Comparison of ENCODE assay signal across 8 cellular contexts in the genomic region with DNA sequence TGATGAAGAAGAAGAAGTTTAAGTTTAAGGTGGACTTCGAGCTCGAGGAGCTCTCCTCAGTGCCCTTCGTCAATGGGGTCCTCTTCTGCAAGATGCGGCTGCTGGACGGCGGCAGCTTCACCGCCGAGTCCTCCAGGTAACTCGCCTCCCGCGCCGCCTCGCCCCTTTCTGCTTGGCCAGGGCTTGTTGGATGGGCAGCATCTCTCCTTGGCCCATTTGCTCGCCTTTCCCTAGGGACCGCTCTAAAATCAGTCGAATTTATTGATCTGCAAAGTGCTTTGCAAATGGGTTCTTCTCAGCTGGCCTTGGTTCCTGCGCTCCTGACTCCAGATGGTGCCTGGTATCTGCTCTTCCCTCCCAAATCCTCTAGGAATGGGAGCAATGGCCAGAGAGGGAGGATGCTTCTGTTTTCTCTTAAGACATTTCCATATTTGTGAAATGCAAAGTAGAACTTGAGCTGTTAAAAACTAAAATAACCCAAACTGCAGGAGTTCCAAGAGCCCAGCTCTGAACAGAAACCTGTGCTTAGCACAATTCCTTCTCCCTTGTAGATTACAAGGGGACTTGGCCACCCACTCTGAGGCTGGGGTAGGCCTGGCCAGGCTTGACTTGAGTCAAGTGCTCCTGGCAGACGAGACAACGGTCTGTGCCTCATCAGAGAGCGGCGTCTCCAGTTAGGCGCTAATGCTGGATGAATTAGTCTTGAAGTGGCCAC. TPM values are rescaled to one million over a fixed set of nuclear protein-coding genes. Genes with fewer than 3 reads are reported as not detected.
A peak's percentile ranks its signal among the peaks of the same experiment; 100 is the strongest.
DNase-seq lines count a peak whose midpoint lies in the region; ATAC-seq, FAIRE-seq and TF ChIP-seq lines count a peak whose summit lies in the region.

No MANE protein-coding gene starts in this region.

- TF ChIP-seq CTCF in tibial artery (IDR thresholded peaks at IDR 0.05) = no peak

- POLR2A ChIA-PET in naive thymus-derived CD8-positive, alpha-beta T cell (lab: Charles Lee) = interaction anchor here (0.8 to 4.8 kb wide), 12 partner anchors 9 to 361 kb away, joined by 3 to 82 read pairs (median 6); a partner anchor contains a TSS

- H3K27me3 ChIP-seq in NT2/D1 (ENCODE audit: insufficient read depth, insufficient read length) (no peaks in the 10 kb centered on the region), tibial artery (no peaks in the 10 kb centered on the region)

- H3K9me3 ChIP-seq in NT2/D1 (ENCODE audit: insufficient read depth, low read length) (no peaks in the 10 kb centered on the region), tibial artery (no peaks in the 10 kb centered on the region)

- DNase-seq in C1 segment of cervical spinal cord (lab: John Stamatoyannopoulos, UW) (peak in 10 of 14 donors; percentile 3 to 73 (median 23)), GM19239 (ENCODE audit: insufficient read length, low spot score) (peak; percentile 18), NT2/D1 (ENCODE audit: low read depth, low spot score) (peak; percentile 23), activated T-cell treated with anti-CD3 and anti-CD28 coated beads for 24 hours (ENCODE audit: low read depth) (peak; percentile 18), fibroblast of gingiva (ENCODE audit: low read depth) (peak; percentile 30), tibial artery (peak; percentile 65 to 72)
- DNase-seq in naive thymus-derived CD8-positive, alpha-beta T cell = peak in 7 of 10 donors; percentile 2 to 64 (median 30)

- no peaks in the 10 kb centered on the region for H3K27me3 Mint-ChIP-seq in naive thymus-derived CD8-positive, alpha-beta T cell

- peak; percentile 24 for ATAC-seq in HG03457 (IDR thresholded peaks at IDR 0.05; ENCODE audit: unreplicated experiment)
- no peak for ATAC-seq in naive thymus-derived CD8-positive, alpha-beta T cell

- peak overlapping the region; percentile 92 to 98 (median 97) for H3K4me3 Mint-ChIP-seq in naive thymus-derived CD8-positive, alpha-beta T cell

- H3K9me3 Mint-ChIP-seq in naive thymus-derived CD8-positive, alpha-beta T cell = no peaks in the 10 kb centered on the region

- FAIRE-seq in GM19239 (lab: Jason Lieb, UNC) = peak; percentile 21

- peaks cover 15 to 42% (median 35%) of the 10 kb centered on the region in 4 donors for H3K4me1 Mint-ChIP-seq in naive thymus-derived CD8-positive, alpha-beta T cell

- H3K27ac Mint-ChIP-seq in naive thymus-derived CD8-positive, alpha-beta T cell = peak overlapping the region; percentile 87 to 96 (median 93)

- H3K4me3 ChIP-seq in NT2/D1 (ENCODE audit: insufficient read length, low read depth) (peak overlapping the region; percentile 71), tibial artery (peak overlapping the region; percentile 60 to 74)

- intact Hi-C loops in tibial artery (cut with DNase I; ENCODE audit: low total_unique reads) = no loop called here

- H3K4me1 ChIP-seq in NT2/D1 (ENCODE audit: insufficient read depth, insufficient read length) (no peaks in the 10 kb centered on the region), tibial artery (peaks cover 0 to 30% (median 15%) of the 10 kb centered on the region in 4 donors)

- H3K36me3 ChIP-seq in NT2/D1 (ENCODE audit: insufficient read depth, insufficient read length, low read length) (no peaks in the 10 kb centered on the region), tibial artery (no peaks in the 10 kb centered on the region)

- peak overlapping the region; percentile 64 to 71 for H3K27ac ChIP-seq in tibial artery

- peak overlapping the region; percentile 87 for H3K9ac ChIP-seq in NT2/D1 (ENCODE audit: insufficient read length, low read depth)

- H3K36me3 Mint-ChIP-seq in naive thymus-derived CD8-positive, alpha-beta T cell = no peaks in the 10 kb centered on the region

RNA-seq across cellular contexts. Expression of a gene that starts 0.7 kb away (rescaled TPM):
- total RNA-seq in naive thymus-derived CD8-positive, alpha-beta T cell = 10 to 100 TPM; 10.3 to 12.1 TPM
- 1 to 10 TPM in 1 of 3 donors, under 1 TPM in 2; 0.48 to 2.4 (median 0.75) TPM for polyA plus RNA-seq in naive thymus-derived CD8-positive, alpha-beta T cell

Comparison
In these comparisons a context has a peak if more than half of its experiments do, and no peak if none do; other contexts are left out.
1. DNase-seq: peak in every context shown above with its lines; median percentile 68 in tibial artery; 30 in fibroblast of gingiva; 30 in naive thymus-derived CD8-positive, alpha-beta T cell; 23 in C1 segment of cervical spinal cord; 23 in NT2/D1; 18 in GM19239; 18 in activated T-cell treated with anti-CD3 and anti-CD28 coated beads for 24 hours.